8 cellular contexts compared by ENCODE assay signal in the genomic region with DNA sequence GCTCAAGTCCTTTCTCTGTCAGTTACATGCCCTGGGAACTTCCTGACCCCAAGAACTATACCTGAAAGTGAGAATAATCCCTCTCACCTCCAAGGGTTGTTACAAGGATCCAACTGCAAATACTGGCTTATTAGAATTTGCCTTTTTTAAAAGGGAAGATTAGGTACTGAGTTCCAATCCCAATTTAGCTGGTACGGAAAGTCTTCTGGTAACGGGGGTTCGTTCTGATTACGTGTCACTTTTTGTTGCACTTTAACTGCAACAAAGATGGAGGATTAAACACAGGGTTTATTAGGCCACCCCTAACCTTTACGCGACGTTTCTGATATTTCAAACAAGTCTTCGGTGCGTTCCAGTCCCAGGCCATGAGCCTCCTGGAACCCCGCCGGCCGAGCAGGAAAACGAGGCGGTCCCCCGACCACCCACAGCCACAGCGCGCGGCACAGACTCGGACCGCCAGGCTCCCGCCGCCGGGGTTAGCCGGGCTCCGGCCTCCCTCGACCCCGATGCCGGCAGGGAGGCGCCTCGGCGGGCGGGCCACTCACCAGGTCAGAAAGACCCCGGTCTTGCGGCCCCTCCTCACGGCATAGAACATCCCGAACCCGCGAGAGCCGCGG.
A peak's percentile ranks its signal among the peaks of the same experiment; 100 is the strongest.
DNase-seq lines count a peak whose midpoint lies in the region; FAIRE-seq and TF ChIP-seq lines count a peak whose summit lies in the region.

No MANE protein-coding gene starts in this region.

- DNase-seq in GM18507 (ENCODE audit: extremely low spot score, insufficient read length, low read depth), result no peak
- peak; percentile 3 for DNase-seq in NCI-H226
- DNase-seq in effector memory CD4-positive, alpha-beta T cell, result no peak
- DNase-seq in nephron progenitor cell, result no peak
- DNase-seq in NCI-H748 (lab: John Stamatoyannopoulos, UW; ENCODE audit: unreplicated experiment), result no peak
- DNase-seq in NCI-H510A treated with DMSO at 0.1 percent for 48 hours (lab: John Stamatoyannopoulos, UW), result no peak
- DNase-seq in NCI-H1105 treated with DMSO at 0.1 percent for 48 hours (lab: John Stamatoyannopoulos, UW), result no peak

- 0 out of 2 replicates have a peak, but pooled peaks cover 3% of the 10 kb centered on the region for H3K4me1 ChIP-seq in HEK293 (ENCODE audit: control insufficient read depth, insufficient read depth, low read length)
- H3K4me1 ChIP-seq in effector memory CD4-positive, alpha-beta T cell (ENCODE audit: control insufficient read depth, insufficient read depth, low read length, poor library complexity, severe bottlenecking), result peaks cover 9% of the 10 kb centered on the region

- H3K36me3 Mint-ChIP-seq in nephron progenitor cell (ENCODE audit: low read depth), result peaks cover 49% of the 10 kb centered on the region

- H3K9me3 ChIP-seq in HEK293 (ENCODE audit: control insufficient read depth, insufficient read depth, low read depth, low read length), result no peaks in the 10 kb centered on the region
- H3K9me3 ChIP-seq in effector memory CD4-positive, alpha-beta T cell (ENCODE audit: control insufficient read depth, low read length), result no peaks in the 10 kb centered on the region

- H3K27ac ChIP-seq in HEK293 (ENCODE audit: extremely low read depth, low read depth, low read length), result peak overlapping the region; percentile 73; the same call in 1 of the 2 replicates
- H3K27ac ChIP-seq in effector memory CD4-positive, alpha-beta T cell (ENCODE audit: insufficient read depth, low read length, poor library complexity, severe bottlenecking), result peak overlapping the region; percentile 91

- CTCF ChIA-PET in HEK293 (lab: Yijun Ruan, JAX), result no interaction called here

- peak overlapping the region; percentile 96 for H3K4me3 ChIP-seq in HEK293 (ENCODE audit: low read depth, low read length)
- peak overlapping the region; percentile 91 for H3K4me3 ChIP-seq in effector memory CD4-positive, alpha-beta T cell (ENCODE audit: insufficient read depth, low read depth, low read length, poor library complexity, severe bottlenecking)

- FAIRE-seq in GM18507 (lab: Jason Lieb, UNC), result peak; percentile 62

- POLR2A ChIA-PET in HEK293 (lab: Yijun Ruan, JAX), result interaction anchor here (0.8 to 2.1 kb wide), 16 partner anchors 10 to 180 kb away, joined by 3 to 25 read pairs (median 6); a partner anchor contains a TSS

- peaks cover 33% of the 10 kb centered on the region for H3K4me1 Mint-ChIP-seq in nephron progenitor cell

- H3K9me3 Mint-ChIP-seq in nephron progenitor cell, result no peaks in the 10 kb centered on the region

- peak overlapping the region; percentile 98 for H3K27ac Mint-ChIP-seq in nephron progenitor cell

- H3K4me3 Mint-ChIP-seq in nephron progenitor cell, result peak overlapping the region; percentile 94

- peaks cover 2% of the 10 kb centered on the region for H3K27me3 Mint-ChIP-seq in nephron progenitor cell (ENCODE audit: low read depth, poor library complexity)

- H3K36me3 ChIP-seq in HEK293 (ENCODE audit: control insufficient read depth in 2 of 2, insufficient read depth in 1 of 2, low read length in 2 of 2), result peaks cover 24 to 42% of the 10 kb centered on the region in 2 experiments
- peaks cover 32% of the 10 kb centered on the region for H3K36me3 ChIP-seq in effector memory CD4-positive, alpha-beta T cell (ENCODE audit: control insufficient read depth, insufficient read depth, low read length)

- no peaks in the 10 kb centered on the region for H3K27me3 ChIP-seq in effector memory CD4-positive, alpha-beta T cell (replicated peaks; ENCODE audit: control insufficient read depth, insufficient read depth, low read length, poor library complexity, severe bottlenecking)

- TF ChIP-seq CTCF in HEK293 (tag by site-specific recombination; IDR thresholded peaks at IDR 0.05) (no peak), nephron progenitor cell (IDR thresholded peaks at IDR 0.05) (no peak)

TF ChIP-seq in HEK293, 187 proteins besides CTCF, POLR2A, EP300 and RAD21:
- TF ChIP-seq, protein P1, sequence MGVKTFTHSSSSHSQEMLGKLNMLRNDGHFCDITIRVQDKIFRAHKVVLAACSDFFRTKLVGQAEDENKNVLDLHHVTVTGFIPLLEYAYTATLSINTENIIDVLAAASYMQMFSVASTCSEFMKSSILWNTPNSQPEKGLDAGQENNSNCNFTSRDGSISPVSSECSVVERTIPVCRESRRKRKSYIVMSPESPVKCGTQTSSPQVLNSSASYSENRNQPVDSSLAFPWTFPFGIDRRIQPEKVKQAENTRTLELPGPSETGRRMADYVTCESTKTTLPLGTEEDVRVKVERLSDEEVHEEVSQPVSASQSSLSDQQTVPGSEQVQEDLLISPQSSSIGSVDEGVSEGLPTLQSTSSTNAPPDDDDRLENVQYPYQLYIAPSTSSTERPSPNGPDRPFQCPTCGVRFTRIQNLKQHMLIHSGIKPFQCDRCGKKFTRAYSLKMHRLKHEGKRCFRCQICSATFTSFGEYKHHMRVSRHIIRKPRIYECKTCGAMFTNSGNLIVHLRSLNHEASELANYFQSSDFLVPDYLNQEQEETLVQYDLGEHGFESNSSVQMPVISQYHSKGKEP (tag by site-specific recombination; IDR thresholded peaks at IDR 0.05), result no peak
- TF ChIP-seq OSR2 (tag by site-specific recombination; IDR thresholded peaks at IDR 0.05), result no peak
- TF ChIP-seq REPIN1 (tag by site-specific recombination; IDR thresholded peaks at IDR 0.05; ENCODE audit: low read depth), result no peak
- 0 out of 2 replicates have a peak, but pooled peaks have one; percentile 16 for TF ChIP-seq ZNF561 (tag by site-specific recombination; IDR thresholded peaks at IDR 0.05; ENCODE audit: borderline replicate concordance)
- TF ChIP-seq, protein P2, sequence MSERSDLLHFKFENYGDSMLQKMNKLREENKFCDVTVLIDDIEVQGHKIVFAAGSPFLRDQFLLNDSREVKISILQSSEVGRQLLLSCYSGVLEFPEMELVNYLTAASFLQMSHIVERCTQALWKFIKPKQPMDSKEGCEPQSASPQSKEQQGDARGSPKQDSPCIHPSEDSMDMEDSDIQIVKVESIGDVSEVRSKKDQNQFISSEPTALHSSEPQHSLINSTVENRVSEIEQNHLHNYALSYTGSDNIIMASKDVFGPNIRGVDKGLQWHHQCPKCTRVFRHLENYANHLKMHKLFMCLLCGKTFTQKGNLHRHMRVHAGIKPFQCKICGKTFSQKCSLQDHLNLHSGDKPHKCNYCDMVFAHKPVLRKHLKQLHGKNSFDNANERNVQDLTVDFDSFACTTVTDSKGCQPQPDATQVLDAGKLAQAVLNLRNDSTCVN (tag by site-specific recombination; optimal IDR thresholded peaks at IDR 0.05), result no peak
- no peak for TF ChIP-seq GLI4 (tag by site-specific recombination; IDR thresholded peaks at IDR 0.05)
- no peak for TF ChIP-seq PRDM1 (tag by site-specific recombination; IDR thresholded peaks at IDR 0.05)
- no peak for TF ChIP-seq KLF8 (tag by site-specific recombination; IDR thresholded peaks at IDR 0.05)
